In the genomic region with DNA sequence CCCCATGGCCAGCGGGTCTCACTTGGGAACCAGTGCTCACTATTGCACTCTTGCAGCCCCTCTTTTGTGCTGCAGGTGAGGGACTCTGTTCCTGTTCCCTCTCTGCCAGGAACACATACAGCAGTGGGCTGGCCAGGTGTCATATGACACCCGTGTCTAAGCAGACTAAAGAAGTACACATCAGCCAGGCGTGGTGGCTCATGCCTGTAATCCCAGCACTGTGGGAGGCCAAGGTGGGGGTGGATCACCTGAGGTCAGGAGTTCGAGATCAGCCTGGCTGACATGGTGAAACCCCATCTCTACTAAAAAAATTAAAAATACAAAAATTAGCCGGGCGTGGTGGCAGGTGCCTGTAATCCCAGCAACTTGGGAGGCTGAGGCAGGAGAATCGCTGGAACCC, we compare ENCODE assay signal across 3 cellular contexts. TPM values are rescaled to one million over a fixed set of nuclear protein-coding genes. Genes with fewer than 3 reads are reported as not detected.
"Had no signal": no experiment of that assay in that cellular context is flagged by ENCODE, and none has a peak within 500 bp of the region (broad histone marks: within the 10 kb centered on the region; RNA-seq: fewer than 3 reads in every experiment).

No MANE protein-coding gene starts in this region.

RNA-seq across cellular contexts. Expression of a gene that starts 57.2 kb away (rescaled TPM):
- total RNA-seq: activated CD8-positive, alpha-beta memory T cell treated with anti-CD3 and anti-CD28 coated beads for 36 hours; activated naive CD8-positive, alpha-beta T cell treated with anti-CD3 and anti-CD28 coated beads for 36 hours; activated T-helper 1 cell treated with anti-CD3 and anti-CD28 coated beads, Interleukin-12 subunit alpha, Interleukin-12 subunit beta, Interleukin-2, Interleukin-4 antibody, amounts not matched to agents 30 ng/mL and 10 ng/mL and 1 ng/mL, durations not matched to agents 14 hours and 24 hours and 36 hours had no signal
